1 cellular context compared by ENCODE assay signal in the genomic region with DNA sequence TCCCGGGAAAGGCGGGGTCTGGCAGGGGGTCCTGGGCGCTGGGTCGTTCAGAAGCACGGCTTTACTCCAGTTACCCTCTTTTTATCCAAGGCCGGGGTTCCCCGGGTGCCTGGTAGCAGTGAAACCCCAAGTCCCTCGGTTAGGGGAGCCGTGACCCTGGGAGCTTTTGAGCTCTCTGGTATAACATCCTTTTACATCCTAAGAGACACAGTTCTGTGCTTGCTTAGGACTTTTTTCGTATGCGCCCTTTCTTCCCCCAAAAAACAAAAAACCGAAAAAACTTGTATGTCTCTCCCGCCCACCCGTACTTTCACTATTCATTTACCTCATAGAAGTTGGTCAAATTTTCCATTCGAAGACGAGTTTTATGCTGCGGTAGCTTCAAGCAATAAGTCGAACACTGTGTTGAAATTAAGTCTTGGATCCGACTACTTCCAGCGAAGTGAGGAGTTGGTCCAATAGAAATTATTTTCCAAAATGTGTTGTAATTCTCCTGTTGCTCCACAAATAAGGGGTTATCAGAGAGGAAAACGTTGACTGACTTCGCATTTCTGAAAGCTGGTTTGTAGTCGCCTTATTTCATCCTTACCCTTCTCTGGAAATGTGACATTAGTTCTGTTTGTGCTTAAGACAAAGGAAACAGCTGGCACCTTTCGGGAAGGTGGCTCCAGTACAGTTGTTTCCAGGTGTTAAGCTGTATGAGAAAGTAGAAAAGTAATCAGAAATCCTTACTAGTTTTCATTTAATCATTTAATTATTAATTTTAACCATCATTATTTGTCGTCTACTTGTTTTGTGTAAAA.
TF ChIP-seq lines count a peak whose summit lies in the region.

No MANE protein-coding gene starts in this region.

TF ChIP-seq in K562, 482 proteins besides CTCF, POLR2A, EP300 and RAD21 (continued from another document and continues in another):
- TF ChIP-seq, protein P1, sequence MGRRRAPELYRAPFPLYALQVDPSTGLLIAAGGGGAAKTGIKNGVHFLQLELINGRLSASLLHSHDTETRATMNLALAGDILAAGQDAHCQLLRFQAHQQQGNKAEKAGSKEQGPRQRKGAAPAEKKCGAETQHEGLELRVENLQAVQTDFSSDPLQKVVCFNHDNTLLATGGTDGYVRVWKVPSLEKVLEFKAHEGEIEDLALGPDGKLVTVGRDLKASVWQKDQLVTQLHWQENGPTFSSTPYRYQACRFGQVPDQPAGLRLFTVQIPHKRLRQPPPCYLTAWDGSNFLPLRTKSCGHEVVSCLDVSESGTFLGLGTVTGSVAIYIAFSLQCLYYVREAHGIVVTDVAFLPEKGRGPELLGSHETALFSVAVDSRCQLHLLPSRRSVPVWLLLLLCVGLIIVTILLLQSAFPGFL (CRISPR knock-in tag; IDR thresholded peaks at IDR 0.05): no peak
- TF ChIP-seq ZNF224 (CRISPR knock-in tag; IDR thresholded peaks at IDR 0.05): no peak
- TF ChIP-seq ZNF232 (CRISPR knock-in tag; IDR thresholded peaks at IDR 0.05): no peak
- 0 out of 2 replicates have a peak, but pooled peaks have one; percentile 33 for TF ChIP-seq GTF2F1 (IDR thresholded peaks at IDR 0.05; ENCODE audit: low read depth, low read length)
- TF ChIP-seq POLR2G (IDR thresholded peaks at IDR 0.05; ENCODE audit: low read depth, low read length): no peak
- TF ChIP-seq, protein P2, sequence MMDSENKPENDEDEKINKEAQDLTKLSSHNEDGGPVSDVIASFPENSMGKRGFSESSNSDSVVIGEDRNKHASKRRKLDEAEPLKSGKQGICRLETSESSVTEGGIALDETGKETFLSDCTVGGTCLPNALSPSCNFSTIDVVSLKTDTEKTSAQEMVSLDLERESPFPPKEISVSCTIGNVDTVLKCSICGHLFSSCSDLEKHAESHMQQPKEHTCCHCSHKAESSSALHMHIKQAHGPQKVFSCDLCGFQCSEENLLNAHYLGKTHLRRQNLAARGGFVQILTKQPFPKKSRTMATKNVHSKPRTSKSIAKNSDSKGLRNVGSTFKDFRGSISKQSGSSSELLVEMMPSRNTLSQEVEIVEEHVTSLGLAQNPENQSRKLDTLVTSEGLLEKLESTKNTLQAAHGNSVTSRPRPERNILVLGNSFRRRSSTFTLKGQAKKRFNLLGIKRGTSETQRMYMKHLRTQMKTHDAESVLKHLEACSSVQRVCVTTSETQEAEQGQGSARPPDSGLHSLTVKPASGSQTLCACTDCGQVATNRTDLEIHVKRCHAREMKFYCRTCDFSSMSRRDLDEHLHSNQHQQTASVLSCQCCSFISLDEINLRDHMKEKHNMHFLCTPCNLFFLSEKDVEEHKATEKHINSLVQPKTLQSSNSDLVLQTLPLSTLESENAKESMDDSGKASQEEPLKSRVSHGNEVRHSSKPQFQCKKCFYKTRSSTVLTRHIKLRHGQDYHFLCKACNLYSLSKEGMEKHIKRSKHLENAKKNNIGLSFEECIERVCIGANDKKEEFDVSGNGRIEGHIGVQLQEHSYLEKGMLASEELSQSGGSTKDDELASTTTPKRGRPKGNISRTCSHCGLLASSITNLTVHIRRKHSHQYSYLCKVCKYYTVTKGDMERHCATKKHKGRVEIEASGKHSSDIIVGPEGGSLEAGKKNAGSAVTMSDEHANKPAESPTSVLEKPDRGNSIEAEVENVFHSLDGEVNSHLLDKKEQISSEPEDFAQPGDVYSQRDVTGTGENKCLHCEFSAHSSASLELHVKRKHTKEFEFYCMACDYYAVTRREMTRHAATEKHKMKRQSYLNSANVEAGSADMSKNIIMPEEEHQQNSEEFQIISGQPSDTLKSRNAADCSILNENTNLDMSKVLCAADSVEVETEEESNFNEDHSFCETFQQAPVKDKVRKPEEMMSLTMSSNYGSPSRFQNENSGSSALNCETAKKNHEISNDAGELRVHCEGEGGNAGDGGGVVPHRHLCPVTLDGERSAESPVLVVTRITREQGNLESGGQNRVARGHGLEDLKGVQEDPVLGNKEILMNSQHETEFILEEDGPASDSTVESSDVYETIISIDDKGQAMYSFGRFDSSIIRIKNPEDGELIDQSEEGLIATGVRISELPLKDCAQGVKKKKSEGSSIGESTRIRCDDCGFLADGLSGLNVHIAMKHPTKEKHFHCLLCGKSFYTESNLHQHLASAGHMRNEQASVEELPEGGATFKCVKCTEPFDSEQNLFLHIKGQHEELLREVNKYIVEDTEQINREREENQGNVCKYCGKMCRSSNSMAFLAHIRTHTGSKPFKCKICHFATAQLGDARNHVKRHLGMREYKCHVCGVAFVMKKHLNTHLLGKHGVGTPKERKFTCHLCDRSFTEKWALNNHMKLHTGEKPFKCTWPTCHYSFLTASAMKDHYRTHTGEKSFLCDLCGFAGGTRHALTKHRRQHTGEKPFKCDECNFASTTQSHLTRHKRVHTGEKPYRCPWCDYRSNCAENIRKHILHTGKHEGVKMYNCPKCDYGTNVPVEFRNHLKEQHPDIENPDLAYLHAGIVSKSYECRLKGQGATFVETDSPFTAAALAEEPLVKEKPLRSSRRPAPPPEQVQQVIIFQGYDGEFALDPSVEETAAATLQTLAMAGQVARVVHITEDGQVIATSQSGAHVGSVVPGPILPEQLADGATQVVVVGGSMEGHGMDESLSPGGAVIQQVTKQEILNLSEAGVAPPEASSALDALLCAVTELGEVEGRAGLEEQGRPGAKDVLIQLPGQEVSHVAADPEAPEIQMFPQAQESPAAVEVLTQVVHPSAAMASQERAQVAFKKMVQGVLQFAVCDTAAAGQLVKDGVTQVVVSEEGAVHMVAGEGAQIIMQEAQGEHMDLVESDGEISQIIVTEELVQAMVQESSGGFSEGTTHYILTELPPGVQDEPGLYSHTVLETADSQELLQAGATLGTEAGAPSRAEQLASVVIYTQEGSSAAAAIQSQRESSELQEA (IDR thresholded peaks at IDR 0.05; ENCODE audit: low read depth): peak; percentile 86
- TF ChIP-seq ZNF445 (CRISPR knock-in tag; IDR thresholded peaks at IDR 0.05; ENCODE audit: low read depth): no peak
- TF ChIP-seq, protein P3, sequence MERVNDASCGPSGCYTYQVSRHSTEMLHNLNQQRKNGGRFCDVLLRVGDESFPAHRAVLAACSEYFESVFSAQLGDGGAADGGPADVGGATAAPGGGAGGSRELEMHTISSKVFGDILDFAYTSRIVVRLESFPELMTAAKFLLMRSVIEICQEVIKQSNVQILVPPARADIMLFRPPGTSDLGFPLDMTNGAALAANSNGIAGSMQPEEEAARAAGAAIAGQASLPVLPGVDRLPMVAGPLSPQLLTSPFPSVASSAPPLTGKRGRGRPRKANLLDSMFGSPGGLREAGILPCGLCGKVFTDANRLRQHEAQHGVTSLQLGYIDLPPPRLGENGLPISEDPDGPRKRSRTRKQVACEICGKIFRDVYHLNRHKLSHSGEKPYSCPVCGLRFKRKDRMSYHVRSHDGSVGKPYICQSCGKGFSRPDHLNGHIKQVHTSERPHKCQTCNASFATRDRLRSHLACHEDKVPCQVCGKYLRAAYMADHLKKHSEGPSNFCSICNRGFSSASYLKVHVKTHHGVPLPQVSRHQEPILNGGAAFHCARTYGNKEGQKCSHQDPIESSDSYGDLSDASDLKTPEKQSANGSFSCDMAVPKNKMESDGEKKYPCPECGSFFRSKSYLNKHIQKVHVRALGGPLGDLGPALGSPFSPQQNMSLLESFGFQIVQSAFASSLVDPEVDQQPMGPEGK (CRISPR knock-in tag; IDR thresholded peaks at IDR 0.05; ENCODE audit: borderline replicate concordance): no peak
- peak; percentile 31; the same call in 1 of the 2 replicates for TF ChIP-seq MAFG (tag; conservative IDR thresholded peaks at IDR 0.05)
- TF ChIP-seq CHD1 (IDR thresholded peaks at IDR 0.05; ENCODE audit: low read length): peak; percentile 21
- TF ChIP-seq, protein P4, sequence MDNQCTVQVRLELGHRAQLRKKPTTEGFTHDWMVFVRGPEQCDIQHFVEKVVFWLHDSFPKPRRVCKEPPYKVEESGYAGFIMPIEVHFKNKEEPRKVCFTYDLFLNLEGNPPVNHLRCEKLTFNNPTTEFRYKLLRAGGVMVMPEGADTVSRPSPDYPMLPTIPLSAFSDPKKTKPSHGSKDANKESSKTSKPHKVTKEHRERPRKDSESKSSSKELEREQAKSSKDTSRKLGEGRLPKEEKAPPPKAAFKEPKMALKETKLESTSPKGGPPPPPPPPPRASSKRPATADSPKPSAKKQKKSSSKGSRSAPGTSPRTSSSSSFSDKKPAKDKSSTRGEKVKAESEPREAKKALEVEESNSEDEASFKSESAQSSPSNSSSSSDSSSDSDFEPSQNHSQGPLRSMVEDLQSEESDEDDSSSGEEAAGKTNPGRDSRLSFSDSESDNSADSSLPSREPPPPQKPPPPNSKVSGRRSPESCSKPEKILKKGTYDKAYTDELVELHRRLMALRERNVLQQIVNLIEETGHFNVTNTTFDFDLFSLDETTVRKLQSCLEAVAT (IDR thresholded peaks at IDR 0.05): peak; percentile 9 to 64; a peak in 2 of 4 replicates
- TF ChIP-seq NFATC3 (IDR thresholded peaks at IDR 0.05): peak; percentile 68; the same call in 1 of the 2 replicates
- TF ChIP-seq, protein P5, sequence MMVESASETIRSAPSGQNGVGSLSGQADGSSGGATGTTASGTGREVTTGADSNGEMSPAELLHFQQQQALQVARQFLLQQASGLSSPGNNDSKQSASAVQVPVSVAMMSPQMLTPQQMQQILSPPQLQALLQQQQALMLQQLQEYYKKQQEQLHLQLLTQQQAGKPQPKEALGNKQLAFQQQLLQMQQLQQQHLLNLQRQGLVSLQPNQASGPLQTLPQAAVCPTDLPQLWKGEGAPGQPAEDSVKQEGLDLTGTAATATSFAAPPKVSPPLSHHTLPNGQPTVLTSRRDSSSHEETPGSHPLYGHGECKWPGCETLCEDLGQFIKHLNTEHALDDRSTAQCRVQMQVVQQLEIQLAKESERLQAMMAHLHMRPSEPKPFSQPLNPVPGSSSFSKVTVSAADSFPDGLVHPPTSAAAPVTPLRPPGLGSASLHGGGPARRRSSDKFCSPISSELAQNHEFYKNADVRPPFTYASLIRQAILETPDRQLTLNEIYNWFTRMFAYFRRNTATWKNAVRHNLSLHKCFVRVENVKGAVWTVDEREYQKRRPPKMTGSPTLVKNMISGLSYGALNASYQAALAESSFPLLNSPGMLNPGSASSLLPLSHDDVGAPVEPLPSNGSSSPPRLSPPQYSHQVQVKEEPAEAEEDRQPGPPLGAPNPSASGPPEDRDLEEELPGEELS (CRISPR knock-in tag; IDR thresholded peaks at IDR 0.05; ENCODE audit: borderline replicate concordance): no peak
- TF ChIP-seq HDAC6 (IDR thresholded peaks at IDR 0.05; ENCODE audit: low read depth, low read length): no peak
- TF ChIP-seq FOXM1 (IDR thresholded peaks at IDR 0.05; ENCODE audit: low read depth): 0 out of 2 replicates have a peak, but pooled peaks have one; percentile 4
- TF ChIP-seq FOXM1 (CRISPR knock-in tag; IDR thresholded peaks at IDR 0.05; ENCODE audit: low read depth): no peak
- 0 out of 2 replicates have a peak, but pooled peaks have one; percentile 7 for TF ChIP-seq CBFA2T3 (IDR thresholded peaks at IDR 0.05)
- TF ChIP-seq, protein P6, sequence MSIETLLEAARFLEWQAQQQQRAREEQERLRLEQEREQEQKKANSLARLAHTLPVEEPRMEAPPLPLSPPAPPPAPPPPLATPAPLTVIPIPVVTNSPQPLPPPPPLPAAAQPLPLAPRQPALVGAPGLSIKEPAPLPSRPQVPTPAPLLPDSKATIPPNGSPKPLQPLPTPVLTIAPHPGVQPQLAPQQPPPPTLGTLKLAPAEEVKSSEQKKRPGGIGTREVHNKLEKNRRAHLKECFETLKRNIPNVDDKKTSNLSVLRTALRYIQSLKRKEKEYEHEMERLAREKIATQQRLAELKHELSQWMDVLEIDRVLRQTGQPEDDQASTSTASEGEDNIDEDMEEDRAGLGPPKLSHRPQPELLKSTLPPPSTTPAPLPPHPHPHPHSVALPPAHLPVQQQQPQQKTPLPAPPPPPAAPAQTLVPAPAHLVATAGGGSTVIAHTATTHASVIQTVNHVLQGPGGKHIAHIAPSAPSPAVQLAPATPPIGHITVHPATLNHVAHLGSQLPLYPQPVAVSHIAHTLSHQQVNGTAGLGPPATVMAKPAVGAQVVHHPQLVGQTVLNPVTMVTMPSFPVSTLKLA (conservative IDR thresholded peaks at IDR 0.05): 0 out of 4 replicates have a peak, but pooled peaks have one; percentile 5 to 11
- TF ChIP-seq, protein P7, sequence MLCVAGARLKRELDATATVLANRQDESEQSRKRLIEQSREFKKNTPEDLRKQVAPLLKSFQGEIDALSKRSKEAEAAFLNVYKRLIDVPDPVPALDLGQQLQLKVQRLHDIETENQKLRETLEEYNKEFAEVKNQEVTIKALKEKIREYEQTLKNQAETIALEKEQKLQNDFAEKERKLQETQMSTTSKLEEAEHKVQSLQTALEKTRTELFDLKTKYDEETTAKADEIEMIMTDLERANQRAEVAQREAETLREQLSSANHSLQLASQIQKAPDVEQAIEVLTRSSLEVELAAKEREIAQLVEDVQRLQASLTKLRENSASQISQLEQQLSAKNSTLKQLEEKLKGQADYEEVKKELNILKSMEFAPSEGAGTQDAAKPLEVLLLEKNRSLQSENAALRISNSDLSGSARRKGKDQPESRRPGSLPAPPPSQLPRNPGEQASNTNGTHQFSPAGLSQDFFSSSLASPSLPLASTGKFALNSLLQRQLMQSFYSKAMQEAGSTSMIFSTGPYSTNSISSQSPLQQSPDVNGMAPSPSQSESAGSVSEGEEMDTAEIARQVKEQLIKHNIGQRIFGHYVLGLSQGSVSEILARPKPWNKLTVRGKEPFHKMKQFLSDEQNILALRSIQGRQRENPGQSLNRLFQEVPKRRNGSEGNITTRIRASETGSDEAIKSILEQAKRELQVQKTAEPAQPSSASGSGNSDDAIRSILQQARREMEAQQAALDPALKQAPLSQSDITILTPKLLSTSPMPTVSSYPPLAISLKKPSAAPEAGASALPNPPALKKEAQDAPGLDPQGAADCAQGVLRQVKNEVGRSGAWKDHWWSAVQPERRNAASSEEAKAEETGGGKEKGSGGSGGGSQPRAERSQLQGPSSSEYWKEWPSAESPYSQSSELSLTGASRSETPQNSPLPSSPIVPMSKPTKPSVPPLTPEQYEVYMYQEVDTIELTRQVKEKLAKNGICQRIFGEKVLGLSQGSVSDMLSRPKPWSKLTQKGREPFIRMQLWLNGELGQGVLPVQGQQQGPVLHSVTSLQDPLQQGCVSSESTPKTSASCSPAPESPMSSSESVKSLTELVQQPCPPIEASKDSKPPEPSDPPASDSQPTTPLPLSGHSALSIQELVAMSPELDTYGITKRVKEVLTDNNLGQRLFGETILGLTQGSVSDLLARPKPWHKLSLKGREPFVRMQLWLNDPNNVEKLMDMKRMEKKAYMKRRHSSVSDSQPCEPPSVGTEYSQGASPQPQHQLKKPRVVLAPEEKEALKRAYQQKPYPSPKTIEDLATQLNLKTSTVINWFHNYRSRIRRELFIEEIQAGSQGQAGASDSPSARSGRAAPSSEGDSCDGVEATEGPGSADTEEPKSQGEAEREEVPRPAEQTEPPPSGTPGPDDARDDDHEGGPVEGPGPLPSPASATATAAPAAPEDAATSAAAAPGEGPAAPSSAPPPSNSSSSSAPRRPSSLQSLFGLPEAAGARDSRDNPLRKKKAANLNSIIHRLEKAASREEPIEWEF (CRISPR knock-in tag; IDR thresholded peaks at IDR 0.05): no peak
- TF ChIP-seq FUS (optimal IDR thresholded peaks at IDR 0.05; ENCODE audit: low read depth, low read length): no peak
- TF ChIP-seq, protein P8, sequence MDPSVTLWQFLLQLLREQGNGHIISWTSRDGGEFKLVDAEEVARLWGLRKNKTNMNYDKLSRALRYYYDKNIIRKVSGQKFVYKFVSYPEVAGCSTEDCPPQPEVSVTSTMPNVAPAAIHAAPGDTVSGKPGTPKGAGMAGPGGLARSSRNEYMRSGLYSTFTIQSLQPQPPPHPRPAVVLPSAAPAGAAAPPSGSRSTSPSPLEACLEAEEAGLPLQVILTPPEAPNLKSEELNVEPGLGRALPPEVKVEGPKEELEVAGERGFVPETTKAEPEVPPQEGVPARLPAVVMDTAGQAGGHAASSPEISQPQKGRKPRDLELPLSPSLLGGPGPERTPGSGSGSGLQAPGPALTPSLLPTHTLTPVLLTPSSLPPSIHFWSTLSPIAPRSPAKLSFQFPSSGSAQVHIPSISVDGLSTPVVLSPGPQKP (CRISPR knock-in tag; IDR thresholded peaks at IDR 0.05): no peak
- TF ChIP-seq ELF1 (tag; IDR thresholded peaks at IDR 0.05): 0 out of 2 replicates have a peak, but pooled peaks have one; percentile 32
- no peak for TF ChIP-seq CEBPG (CRISPR knock-in tag; IDR thresholded peaks at IDR 0.05)
- TF ChIP-seq CEBPG (tag; conservative IDR thresholded peaks at IDR 0.05 in 1 of 2, IDR thresholded peaks at IDR 0.05 in 1 of 2): peak in 1 of 2 experiments; percentile 78; a peak in 2 of 4 replicates
- 0 out of 2 replicates have a peak, but pooled peaks have one; percentile 3 for TF ChIP-seq EGR1 (conservative IDR thresholded peaks at IDR 0.05)
